ENCODE assay signal across 12 cellular contexts in genomic region chr21:25188639-25189038, GRCh38.
DNase-seq lines count a peak whose midpoint lies in the region; ATAC-seq lines count a peak whose summit lies in the region.
"Had no signal": no experiment of that assay in that cellular context is flagged by ENCODE, and none has a peak within 500 bp of the region (broad histone marks: within the 10 kb centered on the region; RNA-seq: fewer than 3 reads in every experiment).

No MANE protein-coding gene starts in this region.

- peak; percentile 63 to 73 for ATAC-seq in activated T-cell treated with anti-CD3 and anti-CD28 coated beads, Interleukin-2, amount 50 U/mL, for 72 hours (replicated peaks in 1 of 2)
- ATAC-seq in GM21619 (IDR thresholded peaks at IDR 0.05; ENCODE audit: unreplicated experiment): peak; percentile 74
- ATAC-seq in HG03135 (IDR thresholded peaks at IDR 0.05; ENCODE audit: unreplicated experiment): peak; percentile 68
- peak; percentile 64 for ATAC-seq in stimulated activated naive CD8-positive, alpha-beta T cell treated with anti-CD3 and anti-CD28 coated beads, Interleukin-15, amount 100 ng/mL, for 72 hours

- peaks cover 0 to 2% of the 10 kb centered on the region in 2 donors for H3K9me3 Mint-ChIP-seq in activated T-cell treated with anti-CD3 and anti-CD28 coated beads, Interleukin-2, amount 50 U/mL, for 72 hours
- H3K9me3 Mint-ChIP-seq in stimulated activated naive CD8-positive, alpha-beta T cell treated with anti-CD3 and anti-CD28 coated beads, Interleukin-15, amount 100 ng/mL, for 72 hours: no peaks in the 10 kb centered on the region
- no peaks in the 10 kb centered on the region for H3K9me3 Mint-ChIP-seq in T-helper 2 cell treated with Interferon-gamma antibody and Interleukin-4, amounts not matched to agents 5 μg/mL and 100 μg/mL, for 36 hours
- H3K9me3 Mint-ChIP-seq: activated T-cell treated with anti-CD3 and anti-CD28 coated beads, Interleukin-2, amount 50 U/mL, for 24 hours had no signal

- H3K4me1 Mint-ChIP-seq in activated T-cell treated with anti-CD3 and anti-CD28 coated beads, Interleukin-2, amount 50 U/mL, for 72 hours (ENCODE audit: low read depth): no peaks in the 10 kb centered on the region
- no peaks in the 10 kb centered on the region for H3K4me1 Mint-ChIP-seq in stimulated activated naive CD8-positive, alpha-beta T cell treated with anti-CD3 and anti-CD28 coated beads, Interleukin-15, amount 100 ng/mL, for 72 hours
- no peaks in the 10 kb centered on the region for H3K4me1 Mint-ChIP-seq in T-helper 2 cell treated with Interferon-gamma antibody and Interleukin-4, amounts not matched to agents 5 μg/mL and 100 μg/mL, for 36 hours (ENCODE audit: low read depth)

- H3K27me3 Mint-ChIP-seq in activated T-cell treated with anti-CD3 and anti-CD28 coated beads, Interleukin-2, amount 50 U/mL, for 72 hours (ENCODE audit: low read depth): no peaks in the 10 kb centered on the region
- H3K27me3 Mint-ChIP-seq in stimulated activated naive CD8-positive, alpha-beta T cell treated with anti-CD3 and anti-CD28 coated beads, Interleukin-15, amount 100 ng/mL, for 72 hours: no peaks in the 10 kb centered on the region
- no peaks in the 10 kb centered on the region for H3K27me3 Mint-ChIP-seq in T-helper 2 cell treated with Interferon-gamma antibody and Interleukin-4, amounts not matched to agents 5 μg/mL and 100 μg/mL, for 36 hours (ENCODE audit: low read depth)
- H3K27me3 Mint-ChIP-seq: activated T-cell treated with anti-CD3 and anti-CD28 coated beads, Interleukin-2, amount 50 U/mL, for 24 hours had no signal

- DNase-seq in activated T-cell treated with anti-CD3 and anti-CD28 coated beads, Interleukin-2, amount 50 U/mL, for 72 hours: peak in 1 of 2 donors; percentile 1
- no peak for DNase-seq in activated T-cell treated with anti-CD3 and anti-CD28 coated beads, Interleukin-2, amount 50 U/mL, for 48 hours
- no peak for DNase-seq in stimulated activated naive CD8-positive, alpha-beta T cell treated with anti-CD3 and anti-CD28 coated beads, Interleukin-15, amount 100 ng/mL, for 72 hours
- no peak for DNase-seq in AML-193 (lab: John Stamatoyannopoulos, UW)
- no peak for DNase-seq in activated naive CD4-positive, alpha-beta T cell treated with anti-CD3 and anti-CD28 coated beads, Interleukin-2, amount 50 U/mL, for 16 hours
- DNase-seq in T-helper 2 cell treated with Interferon-gamma antibody and Interleukin-4, amounts not matched to agents 5 μg/mL and 100 μg/mL, for 36 hours (ENCODE audit: low spot score): no peak
- DNase-seq: activated T-cell treated with anti-CD3 and anti-CD28 coated beads, Interleukin-2, amount 50 U/mL, for 24 hours; DND-41; nucleus accumbens; tibial artery had no signal

- no peak overlapping the region for H3K4me3 Mint-ChIP-seq in activated T-cell treated with anti-CD3 and anti-CD28 coated beads, Interleukin-2, amount 50 U/mL, for 72 hours
- no peak overlapping the region for H3K4me3 Mint-ChIP-seq in stimulated activated naive CD8-positive, alpha-beta T cell treated with anti-CD3 and anti-CD28 coated beads, Interleukin-15, amount 100 ng/mL, for 72 hours
- no peak overlapping the region for H3K4me3 Mint-ChIP-seq in T-helper 2 cell treated with Interferon-gamma antibody and Interleukin-4, amounts not matched to agents 5 μg/mL and 100 μg/mL, for 36 hours
- H3K4me3 Mint-ChIP-seq: activated T-cell treated with anti-CD3 and anti-CD28 coated beads, Interleukin-2, amount 50 U/mL, for 24 hours had no signal

- no peaks in the 10 kb centered on the region for H3K36me3 Mint-ChIP-seq in activated T-cell treated with anti-CD3 and anti-CD28 coated beads, Interleukin-2, amount 50 U/mL, for 72 hours (ENCODE audit: insufficient read depth in 2 of 2)
- H3K36me3 Mint-ChIP-seq in T-helper 2 cell treated with Interferon-gamma antibody and Interleukin-4, amounts not matched to agents 5 μg/mL and 100 μg/mL, for 36 hours (ENCODE audit: low read depth): no peaks in the 10 kb centered on the region

- H3K27ac Mint-ChIP-seq in activated T-cell treated with anti-CD3 and anti-CD28 coated beads, Interleukin-2, amount 50 U/mL, for 72 hours: no peak overlapping the region
- H3K27ac Mint-ChIP-seq in stimulated activated naive CD8-positive, alpha-beta T cell treated with anti-CD3 and anti-CD28 coated beads, Interleukin-15, amount 100 ng/mL, for 72 hours: no peak overlapping the region
- no peak overlapping the region for H3K27ac Mint-ChIP-seq in T-helper 2 cell treated with Interferon-gamma antibody and Interleukin-4, amounts not matched to agents 5 μg/mL and 100 μg/mL, for 36 hours
- H3K27ac Mint-ChIP-seq: activated T-cell treated with anti-CD3 and anti-CD28 coated beads, Interleukin-2, amount 50 U/mL, for 24 hours had no signal
